39 cellular contexts compared by ENCODE assay signal in genomic region chr5:42785756-42786155, GRCh38. TPM values are rescaled to one million over a fixed set of nuclear protein-coding genes. Genes with fewer than 3 reads are reported as not detected.
"Had no signal": no experiment of that assay in that cellular context is flagged by ENCODE, and none has a peak within 500 bp of the region (broad histone marks: within the 10 kb centered on the region; RNA-seq: fewer than 3 reads in every experiment).

No MANE protein-coding gene starts in this region.

- H3K9me3 ChIP-seq: body of pancreas had no signal

- ATAC-seq: activated naive CD4-positive, alpha-beta T cell treated with anti-CD3 and anti-CD28 coated beads, Interleukin-2, amount 50 U/mL, for 72 hours; activated naive CD8-positive, alpha-beta T cell treated with anti-CD3 and anti-CD28 coated beads, Interleukin-2, amount 50 U/mL, for 24 hours; activated T-cell treated with anti-CD3 and anti-CD28 coated beads, Interleukin-2, amount 50 U/mL, for 4 hours; activated T-cell treated with anti-CD3 and anti-CD28 coated beads, Interleukin-2, amount 50 U/mL, for 72 hours; activated T-helper 17 cell treated with anti-CD3 and anti-CD28 coated beads, Interleukin-2, amount 50 U/mL, for 72 hours; body of pancreas had no signal

- H3K27ac Mint-ChIP-seq: activated naive CD4-positive, alpha-beta T cell treated with anti-CD3 and anti-CD28 coated beads for 36 hours; activated naive CD4-positive, alpha-beta T cell treated with anti-CD3 and anti-CD28 coated beads, Interleukin-2, amount 10 ng/mL, durations not matched to agents 7 days and 5 days; activated naive CD4-positive, alpha-beta T cell treated with anti-CD3 and anti-CD28 coated beads, Interleukin-2, amount 50 U/mL, for 24 hours; activated naive CD4-positive, alpha-beta T cell treated with anti-CD3 and anti-CD28 coated beads, Interleukin-2, amount 50 U/mL, for 72 hours; activated naive CD8-positive, alpha-beta T cell; activated naive CD8-positive, alpha-beta T cell treated with anti-CD3 and anti-CD28 coated beads for 36 hours; activated naive CD8-positive, alpha-beta T cell treated with anti-CD3 and anti-CD28 coated beads, Interleukin-2, amount 10 ng/mL, durations not matched to agents 7 days and 5 days; activated naive CD8-positive, alpha-beta T cell treated with anti-CD3 and anti-CD28 coated beads, Interleukin-2, amount 50 U/mL, for 24 hours; activated T-cell treated with anti-CD3 and anti-CD28 coated beads, Interleukin-2, amount 50 U/mL, for 24 hours; activated T-cell treated with anti-CD3 and anti-CD28 coated beads, Interleukin-2, amount 50 U/mL, for 72 hours; activated T-helper 1 cell treated with anti-CD3 and anti-CD28 coated beads, Interleukin-12 subunit alpha, Interleukin-12 subunit beta, Interleukin-2, Interleukin-4 antibody, amounts not matched to agents 30 ng/mL and 10 ng/mL and 1 ng/mL, durations not matched to agents 14 hours and 24 hours and 36 hours; activated T-helper 17 cell treated with anti-CD3 and anti-CD28 coated beads, Interleukin-2, amount 50 U/mL, for 72 hours; activated T-helper 2 cell treated with anti-CD3 and anti-CD28 coated beads, Interferon-gamma antibody, Interleukin-2, Interleukin-4, amounts not matched to agents 10 μg/mL and 5 μg/mL and 100 μg/mL, durations not matched to agents 14 hours and 24 hours and 36 hours; brain had no signal

- FAIRE-seq: bronchial epithelial cell had no signal

- H3K4me1 Mint-ChIP-seq: activated naive CD4-positive, alpha-beta T cell treated with anti-CD3 and anti-CD28 coated beads, Interleukin-2, amount 10 ng/mL, durations not matched to agents 7 days and 5 days; activated naive CD4-positive, alpha-beta T cell treated with anti-CD3 and anti-CD28 coated beads, Interleukin-2, amount 50 U/mL, for 24 hours; activated naive CD8-positive, alpha-beta T cell treated with anti-CD3 and anti-CD28 coated beads for 36 hours; activated naive CD8-positive, alpha-beta T cell treated with anti-CD3 and anti-CD28 coated beads, Interleukin-2, amount 10 ng/mL, durations not matched to agents 7 days and 5 days; activated naive CD8-positive, alpha-beta T cell treated with anti-CD3 and anti-CD28 coated beads, Interleukin-2, amount 50 U/mL, for 24 hours; activated T-helper 17 cell treated with anti-CD3 and anti-CD28 coated beads, Interleukin-2, amount 50 U/mL, for 72 hours; brain; central memory CD8-positive, alpha-beta T cell had no signal

- H3K27ac ChIP-seq: adrenal gland, ascending aorta, body of pancreas, brain microvascular endothelial cell, breast epithelium, cardiac muscle cell had no signal

- H3K27me3 ChIP-seq: adrenal gland, ascending aorta, body of pancreas, brain microvascular endothelial cell, breast epithelium, cardiac muscle cell had no signal

- H3K4me3 ChIP-seq: adrenal gland, ascending aorta, body of pancreas, breast epithelium, cardiac muscle cell had no signal

- DNase-seq: activated effector memory CD4-positive, alpha-beta T cell treated with anti-CD3 and anti-CD28 coated beads, Interleukin-2, amount 50 U/mL, for 16 hours; activated effector memory CD4-positive, alpha-beta T cell treated with Interleukin-2 at 50 U/mL for 16 hours; activated gamma-delta T cell; activated gamma-delta T cell treated with Interleukin-2 at 50 U/mL for 16 hours; activated naive CD4-positive, alpha-beta T cell; activated naive CD4-positive, alpha-beta T cell treated with anti-CD3 and anti-CD28 coated beads for 36 hours; activated naive CD4-positive, alpha-beta T cell treated with anti-CD3 and anti-CD28 coated beads, Interleukin-2, amount 10 ng/mL, durations not matched to agents 7 days and 5 days; activated naive CD4-positive, alpha-beta T cell treated with anti-CD3 and anti-CD28 coated beads, Interleukin-2, amount 50 U/mL, for 16 hours; activated naive CD4-positive, alpha-beta T cell treated with Interleukin-2 at 50 U/mL for 16 hours; activated naive CD8-positive, alpha-beta T cell treated with anti-CD3 and anti-CD28 coated beads for 36 hours; activated naive CD8-positive, alpha-beta T cell treated with anti-CD3 and anti-CD28 coated beads, Interleukin-2, amount 10 ng/mL, durations not matched to agents 7 days and 5 days; activated naive CD8-positive, alpha-beta T cell treated with anti-CD3 and anti-CD28 coated beads, Interleukin-2, amount 50 U/mL, for 24 hours; activated T-cell treated with anti-CD3 and anti-CD28 coated beads, Interleukin-2, amount 50 U/mL, for 24 hours; activated T-cell treated with anti-CD3 and anti-CD28 coated beads, Interleukin-2, amount 50 U/mL, for 4 hours; activated T-cell treated with anti-CD3 and anti-CD28 coated beads, Interleukin-2, amount 50 U/mL, for 48 hours; activated T-cell treated with anti-CD3 and anti-CD28 coated beads, Interleukin-2, amount 50 U/mL, for 72 hours; adrenal gland; amniotic stem cell; amygdala; anterior cingulate cortex; aorta; body of pancreas; brain microvascular endothelial cell; caudate nucleus; central memory CD4-positive, alpha-beta T cell; cerebellar nuclear complex had no signal

- H3K36me3 Mint-ChIP-seq: brain had no signal

- H3K36me3 ChIP-seq: adrenal gland, ascending aorta, brain microvascular endothelial cell, breast epithelium, cardiac muscle cell had no signal

- H3K4me1 ChIP-seq: adrenal gland, ascending aorta, body of pancreas, breast epithelium had no signal

- H3K4me3 Mint-ChIP-seq: activated naive CD4-positive, alpha-beta T cell treated with anti-CD3 and anti-CD28 coated beads for 36 hours; activated naive CD4-positive, alpha-beta T cell treated with anti-CD3 and anti-CD28 coated beads, Interleukin-2, amount 10 ng/mL, durations not matched to agents 7 days and 5 days; activated naive CD4-positive, alpha-beta T cell treated with anti-CD3 and anti-CD28 coated beads, Interleukin-2, amount 50 U/mL, for 24 hours; activated naive CD8-positive, alpha-beta T cell; activated naive CD8-positive, alpha-beta T cell treated with anti-CD3 and anti-CD28 coated beads for 36 hours; activated naive CD8-positive, alpha-beta T cell treated with anti-CD3 and anti-CD28 coated beads, Interleukin-2, amount 10 ng/mL, durations not matched to agents 7 days and 5 days; activated naive CD8-positive, alpha-beta T cell treated with anti-CD3 and anti-CD28 coated beads, Interleukin-2, amount 50 U/mL, for 24 hours; activated T-cell treated with anti-CD3 and anti-CD28 coated beads, Interleukin-2, amount 50 U/mL, for 24 hours; activated T-cell treated with anti-CD3 and anti-CD28 coated beads, Interleukin-2, amount 50 U/mL, for 4 hours; activated T-cell treated with anti-CD3 and anti-CD28 coated beads, Interleukin-2, amount 50 U/mL, for 72 hours; activated T-helper 1 cell treated with anti-CD3 and anti-CD28 coated beads, Interleukin-12 subunit alpha, Interleukin-12 subunit beta, Interleukin-2, Interleukin-4 antibody, amounts not matched to agents 30 ng/mL and 10 ng/mL and 1 ng/mL, durations not matched to agents 14 hours and 24 hours and 36 hours; activated T-helper 17 cell treated with anti-CD3 and anti-CD28 coated beads, Interleukin-2, amount 50 U/mL, for 72 hours; brain; central memory CD8-positive, alpha-beta T cell had no signal

- H3K27me3 Mint-ChIP-seq: activated naive CD8-positive, alpha-beta T cell; activated naive CD8-positive, alpha-beta T cell treated with anti-CD3 and anti-CD28 coated beads for 36 hours; activated naive CD8-positive, alpha-beta T cell treated with anti-CD3 and anti-CD28 coated beads, Interleukin-2, amount 10 ng/mL, durations not matched to agents 7 days and 5 days; activated naive CD8-positive, alpha-beta T cell treated with anti-CD3 and anti-CD28 coated beads, Interleukin-2, amount 50 U/mL, for 24 hours; activated T-cell treated with anti-CD3 and anti-CD28 coated beads, Interleukin-2, amount 50 U/mL, for 24 hours; central memory CD8-positive, alpha-beta T cell had no signal

RNA-seq across cellular contexts. Expression of gene SELENOP, which starts 25.9 kb away (rescaled TPM):
- total RNA-seq: activated naive CD4-positive, alpha-beta T cell treated with anti-CD3 and anti-CD28 coated beads for 36 hours; activated naive CD4-positive, alpha-beta T cell treated with anti-CD3 and anti-CD28 coated beads, Interleukin-2, amount 50 U/mL, for 72 hours; activated naive CD8-positive, alpha-beta T cell treated with anti-CD3 and anti-CD28 coated beads for 36 hours; activated T-helper 1 cell treated with anti-CD3 and anti-CD28 coated beads, Interleukin-12 subunit alpha, Interleukin-12 subunit beta, Interleukin-2, Interleukin-4 antibody, amounts not matched to agents 30 ng/mL and 10 ng/mL and 1 ng/mL, durations not matched to agents 14 hours and 24 hours and 36 hours; activated T-helper 17 cell treated with anti-CD3 and anti-CD28 coated beads, Interleukin-2, amount 50 U/mL, for 72 hours; activated T-helper 2 cell treated with anti-CD3 and anti-CD28 coated beads, Interferon-gamma antibody, Interleukin-2, Interleukin-4, amounts not matched to agents 10 μg/mL and 5 μg/mL and 100 μg/mL, durations not matched to agents 14 hours and 24 hours and 36 hours had no signal

RNA-seq across cellular contexts. Expression of gene CCDC152, which starts 29.1 kb away (rescaled TPM):
- total RNA-seq: ascending aorta, chondrocyte had no signal
